In genomic region chr3:47434849-47435248, GRCh38 we compare ENCODE assay signal across 23 cellular contexts.
"Had no signal": no experiment of that assay in that cellular context is flagged by ENCODE, and none has a peak within 500 bp of the region (broad histone marks: within the 10 kb centered on the region; RNA-seq: fewer than 3 reads in every experiment).

No MANE protein-coding gene starts in this region.

- DNase-seq: activated CD4-positive, alpha-beta T cell treated with anti-CD3 and anti-CD28 coated beads, Interleukin-2, amount 10 ng/mL, durations not matched to agents 24 days and 14 days; activated CD8-positive, alpha-beta T cell treated with anti-CD3 and anti-CD28 coated beads for 36 hours; activated T-cell treated with anti-CD3 and anti-CD28 coated beads, Interleukin-2, amount 50 U/mL, for 4 hours; dermis blood vessel endothelial cell; effector memory CD8-positive, alpha-beta T cell; foreskin fibroblast; glutamatergic neuron; hypothalamus; left ventricle myocardium superior; nucleus accumbens; SJCRH30; stimulated activated CD4-positive, alpha-beta T cell treated with anti-CD3 and anti-CD28 coated beads, Interleukin-4, amount 100 ng/mL, for 4 hours; testis; upper lobe of left lung had no signal

- H3K27me3 ChIP-seq: adrenal gland, SJCRH30, testis, upper lobe of left lung had no signal

- H3K4me2 ChIP-seq: smooth muscle cell had no signal

- H3K4me1 Mint-ChIP-seq: nephron; stimulated activated memory B cell treated with anti-CD40 and anti-IgM and Interleukin-4, amounts not matched to agents 10 μg/mL and 1 μg/mL and 100 μg/mL, for 72 hours had no signal

- H3K9me3 Mint-ChIP-seq: activated CD4-positive, alpha-beta T cell treated with anti-CD3 and anti-CD28 coated beads, Interleukin-2, amount 10 ng/mL, durations not matched to agents 24 days and 14 days; activated CD8-positive, alpha-beta T cell treated with anti-CD3 and anti-CD28 coated beads for 36 hours; activated naive CD4-positive, alpha-beta T cell treated with anti-CD3 and anti-CD28 coated beads, Interleukin-2, amount 50 U/mL, for 72 hours; activated T-cell treated with anti-CD3 and anti-CD28 coated beads, Interleukin-2, amount 50 U/mL, for 4 hours; effector memory CD8-positive, alpha-beta T cell; memory B cell; nephron; stimulated activated memory B cell treated with anti-CD40 and anti-IgM and Interleukin-4, amounts not matched to agents 10 μg/mL and 1 μg/mL and 100 μg/mL, for 72 hours; T-helper 1 cell treated with Interleukin-12 subunit alpha and Interleukin-12 subunit beta and Interleukin-4 antibody, amounts not matched to agents 30 μg/mL and 1 μg/mL, for 36 hours had no signal

- H3K4me3 Mint-ChIP-seq: activated CD4-positive, alpha-beta T cell treated with anti-CD3 and anti-CD28 coated beads, Interleukin-2, amount 10 ng/mL, durations not matched to agents 24 days and 14 days; activated CD8-positive, alpha-beta T cell treated with anti-CD3 and anti-CD28 coated beads for 36 hours; activated T-cell treated with anti-CD3 and anti-CD28 coated beads, Interleukin-2, amount 50 U/mL, for 4 hours; effector memory CD8-positive, alpha-beta T cell; memory B cell; nephron; stimulated activated memory B cell treated with anti-CD40 and anti-IgM and Interleukin-4, amounts not matched to agents 10 μg/mL and 1 μg/mL and 100 μg/mL, for 72 hours; T-helper 1 cell treated with Interleukin-12 subunit alpha and Interleukin-12 subunit beta and Interleukin-4 antibody, amounts not matched to agents 30 μg/mL and 1 μg/mL, for 36 hours had no signal

- H3K9me3 ChIP-seq: adrenal gland, SJCRH30, testis, upper lobe of left lung had no signal

- H3K4me3 ChIP-seq: adrenal gland, SJCRH30, smooth muscle cell, testis, upper lobe of left lung had no signal

- ATAC-seq: activated CD8-positive, alpha-beta T cell treated with anti-CD3 and anti-CD28 coated beads for 36 hours; activated T-cell treated with anti-CD3 and anti-CD28 coated beads, Interleukin-2, amount 50 U/mL, for 4 hours; effector memory CD8-positive, alpha-beta T cell; left ventricle myocardium superior; stimulated activated memory B cell treated with anti-CD40 and anti-IgM and Interleukin-4, amounts not matched to agents 10 μg/mL and 1 μg/mL and 100 μg/mL, for 72 hours had no signal

- H3K4me1 ChIP-seq: SJCRH30, upper lobe of left lung had no signal

- FAIRE-seq: bronchial epithelial cell, keratinocyte had no signal

- H3K27ac ChIP-seq: adrenal gland, SJCRH30, upper lobe of left lung had no signal

- H3K27ac Mint-ChIP-seq: activated CD4-positive, alpha-beta T cell treated with anti-CD3 and anti-CD28 coated beads, Interleukin-2, amount 10 ng/mL, durations not matched to agents 24 days and 14 days; activated CD8-positive, alpha-beta T cell treated with anti-CD3 and anti-CD28 coated beads for 36 hours; memory B cell; stimulated activated memory B cell treated with anti-CD40 and anti-IgM and Interleukin-4, amounts not matched to agents 10 μg/mL and 1 μg/mL and 100 μg/mL, for 72 hours; T-helper 1 cell treated with Interleukin-12 subunit alpha and Interleukin-12 subunit beta and Interleukin-4 antibody, amounts not matched to agents 30 μg/mL and 1 μg/mL, for 36 hours had no signal

- H3K27me3 Mint-ChIP-seq: activated CD4-positive, alpha-beta T cell treated with anti-CD3 and anti-CD28 coated beads, Interleukin-2, amount 10 ng/mL, durations not matched to agents 24 days and 14 days; activated CD8-positive, alpha-beta T cell treated with anti-CD3 and anti-CD28 coated beads for 36 hours; effector memory CD8-positive, alpha-beta T cell; memory B cell; stimulated activated memory B cell treated with anti-CD40 and anti-IgM and Interleukin-4, amounts not matched to agents 10 μg/mL and 1 μg/mL and 100 μg/mL, for 72 hours had no signal
